ENCODE assay signal across 1 cellular context in the genomic region with DNA sequence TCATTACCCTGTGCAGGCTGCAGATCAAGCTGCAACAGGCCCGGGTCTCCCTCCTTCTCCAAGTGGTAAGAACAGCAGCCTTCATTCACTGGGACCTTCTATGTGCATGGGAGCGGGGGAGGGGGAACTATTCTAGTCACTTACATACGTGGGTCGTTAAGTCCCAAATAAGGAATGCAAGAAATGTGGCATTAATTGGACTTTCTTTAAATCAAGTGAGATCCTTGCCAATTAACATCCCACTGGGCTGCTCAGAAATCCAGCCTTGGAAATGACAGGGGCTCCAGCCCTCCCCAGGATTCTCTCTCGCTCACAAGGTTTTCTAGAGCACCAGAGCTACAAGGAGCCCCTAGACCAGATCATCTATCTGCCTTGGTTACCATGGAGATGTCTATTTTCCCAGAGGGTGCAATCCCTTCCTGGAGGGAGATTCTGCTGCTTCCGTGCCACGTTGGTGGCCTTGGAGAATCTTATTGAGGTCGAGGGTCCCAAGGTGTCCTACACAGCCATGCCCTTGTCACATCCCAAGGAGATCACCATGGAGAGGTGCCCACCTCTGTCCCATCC.
TF ChIP-seq lines count a peak whose summit lies in the region.

No MANE protein-coding gene starts in this region.

TF ChIP-seq in H1, 55 proteins besides CTCF, POLR2A, EP300 and RAD21:
- TF ChIP-seq KDM5A (IDR thresholded peaks at IDR 0.05; ENCODE audit: low read length): no peak
- TF ChIP-seq HDAC2 (IDR thresholded peaks at IDR 0.05; ENCODE audit: borderline replicate concordance in 1 of 2, low read depth in 2 of 2, low read length in 2 of 2): no peak
- TF ChIP-seq KDM4A (IDR thresholded peaks at IDR 0.05; ENCODE audit: low read depth, low read length, severe bottlenecking): no peak
- TF ChIP-seq, protein P1, sequence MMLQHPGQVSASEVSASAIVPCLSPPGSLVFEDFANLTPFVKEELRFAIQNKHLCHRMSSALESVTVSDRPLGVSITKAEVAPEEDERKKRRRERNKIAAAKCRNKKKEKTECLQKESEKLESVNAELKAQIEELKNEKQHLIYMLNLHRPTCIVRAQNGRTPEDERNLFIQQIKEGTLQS (IDR thresholded peaks at IDR 0.05; ENCODE audit: insufficient read depth, low read depth, low read length): no peak
- TF ChIP-seq, protein P2, sequence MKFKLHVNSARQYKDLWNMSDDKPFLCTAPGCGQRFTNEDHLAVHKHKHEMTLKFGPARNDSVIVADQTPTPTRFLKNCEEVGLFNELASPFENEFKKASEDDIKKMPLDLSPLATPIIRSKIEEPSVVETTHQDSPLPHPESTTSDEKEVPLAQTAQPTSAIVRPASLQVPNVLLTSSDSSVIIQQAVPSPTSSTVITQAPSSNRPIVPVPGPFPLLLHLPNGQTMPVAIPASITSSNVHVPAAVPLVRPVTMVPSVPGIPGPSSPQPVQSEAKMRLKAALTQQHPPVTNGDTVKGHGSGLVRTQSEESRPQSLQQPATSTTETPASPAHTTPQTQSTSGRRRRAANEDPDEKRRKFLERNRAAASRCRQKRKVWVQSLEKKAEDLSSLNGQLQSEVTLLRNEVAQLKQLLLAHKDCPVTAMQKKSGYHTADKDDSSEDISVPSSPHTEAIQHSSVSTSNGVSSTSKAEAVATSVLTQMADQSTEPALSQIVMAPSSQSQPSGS (IDR thresholded peaks at IDR 0.05; ENCODE audit: low read length): no peak
- TF ChIP-seq PHF8 (conservative IDR thresholded peaks at IDR 0.05; ENCODE audit: low read depth, low read length): no peak
- no peak for TF ChIP-seq NRF1 (IDR thresholded peaks at IDR 0.05; ENCODE audit: low read depth, low read length)
- no peak for TF ChIP-seq YY1 (IDR thresholded peaks at IDR 0.05; ENCODE audit: low read depth, low read length)
- TF ChIP-seq SAP30 (IDR thresholded peaks at IDR 0.05; ENCODE audit: insufficient read depth, insufficient replicate concordance, low read length): no peak
- no peak for TF ChIP-seq TCF12 (IDR thresholded peaks at IDR 0.05; ENCODE audit: low read depth, low read length)
- TF ChIP-seq JUND (IDR thresholded peaks at IDR 0.05; ENCODE audit: low read length): no peak
- TF ChIP-seq, protein P3, sequence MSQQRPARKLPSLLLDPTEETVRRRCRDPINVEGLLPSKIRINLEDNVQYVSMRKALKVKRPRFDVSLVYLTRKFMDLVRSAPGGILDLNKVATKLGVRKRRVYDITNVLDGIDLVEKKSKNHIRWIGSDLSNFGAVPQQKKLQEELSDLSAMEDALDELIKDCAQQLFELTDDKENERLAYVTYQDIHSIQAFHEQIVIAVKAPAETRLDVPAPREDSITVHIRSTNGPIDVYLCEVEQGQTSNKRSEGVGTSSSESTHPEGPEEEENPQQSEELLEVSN (IDR thresholded peaks at IDR 0.05): no peak
- TF ChIP-seq ASH2L (IDR thresholded peaks at IDR 0.05; ENCODE audit: low read length): no peak
- no peak for TF ChIP-seq TEAD4 (IDR thresholded peaks at IDR 0.05; ENCODE audit: low read depth, low read length)
- no peak for TF ChIP-seq ZNF274 (IDR thresholded peaks at IDR 0.05; ENCODE audit: borderline replicate concordance, extremely low read depth, low read length)
- TF ChIP-seq CREB1 (IDR thresholded peaks at IDR 0.05): no peak
- no peak for TF ChIP-seq SIRT6 (IDR thresholded peaks at IDR 0.05; ENCODE audit: low read length)
- no peak for TF ChIP-seq RNF2 (IDR thresholded peaks at IDR 0.05; ENCODE audit: borderline replicate concordance, low read depth, low read length, missing control alignments, poor library complexity, severe bottlenecking)
- TF ChIP-seq, protein P4, sequence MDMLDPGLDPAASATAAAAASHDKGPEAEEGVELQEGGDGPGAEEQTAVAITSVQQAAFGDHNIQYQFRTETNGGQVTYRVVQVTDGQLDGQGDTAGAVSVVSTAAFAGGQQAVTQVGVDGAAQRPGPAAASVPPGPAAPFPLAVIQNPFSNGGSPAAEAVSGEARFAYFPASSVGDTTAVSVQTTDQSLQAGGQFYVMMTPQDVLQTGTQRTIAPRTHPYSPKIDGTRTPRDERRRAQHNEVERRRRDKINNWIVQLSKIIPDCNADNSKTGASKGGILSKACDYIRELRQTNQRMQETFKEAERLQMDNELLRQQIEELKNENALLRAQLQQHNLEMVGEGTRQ (IDR thresholded peaks at IDR 0.05; ENCODE audit: low read length): no peak
- no peak for TF ChIP-seq SUZ12 (IDR thresholded peaks at IDR 0.05; ENCODE audit: low read length)
